Comparison of ENCODE assay signal across 7 cellular contexts in genomic region chr6:10722570-10722819, GRCh38. TPM values are rescaled to one million over a fixed set of nuclear protein-coding genes. Genes with fewer than 3 reads are reported as not detected.
DNase-seq lines count a peak whose midpoint lies in the region; ATAC-seq and TF ChIP-seq lines count a peak whose summit lies in the region.

No MANE protein-coding gene starts in this region.

- peak overlapping the region; percentile 91 for H3K4me3 Mint-ChIP-seq in activated CD8-positive, alpha-beta T cell treated with anti-CD3 and anti-CD28 coated beads for 36 hours
- H3K4me3 Mint-ChIP-seq in stimulated activated effector memory CD8-positive, alpha-beta T cell treated with anti-CD3 and anti-CD28 coated beads, Interleukin-12 subunit alpha, Interleukin-12 subunit beta, amount 100 ng/mL, for 72 hours, result peak overlapping the region; percentile 94

- no CpG with 5 or more reads among the region's 6 CpGs for WGBS in iPS DF 6.9 (ENCODE audit: insufficient coverage, insufficient read length)

- no peaks in the 10 kb centered on the region for H3K27me3 ChIP-seq in HL-60 (ENCODE audit: insufficient read depth, poor library complexity, severe bottlenecking)
- H3K27me3 ChIP-seq in iPS DF 6.9 (ENCODE audit: control insufficient read depth, insufficient read depth, low read length), result no peaks in the 10 kb centered on the region

- H3K9me3 Mint-ChIP-seq in activated CD8-positive, alpha-beta T cell treated with anti-CD3 and anti-CD28 coated beads for 36 hours, result peaks cover 17% of the 10 kb centered on the region
- H3K9me3 Mint-ChIP-seq in stimulated activated effector memory CD8-positive, alpha-beta T cell treated with anti-CD3 and anti-CD28 coated beads, Interleukin-12 subunit alpha, Interleukin-12 subunit beta, amount 100 ng/mL, for 72 hours, result no peaks in the 10 kb centered on the region

- H3K36me3 Mint-ChIP-seq in activated CD8-positive, alpha-beta T cell treated with anti-CD3 and anti-CD28 coated beads for 36 hours (ENCODE audit: low read depth), result peaks cover 26% of the 10 kb centered on the region
- H3K36me3 Mint-ChIP-seq in stimulated activated effector memory CD8-positive, alpha-beta T cell treated with anti-CD3 and anti-CD28 coated beads, Interleukin-12 subunit alpha, Interleukin-12 subunit beta, amount 100 ng/mL, for 72 hours, result peaks cover 15% of the 10 kb centered on the region

- H3K4me1 Mint-ChIP-seq in activated CD8-positive, alpha-beta T cell treated with anti-CD3 and anti-CD28 coated beads for 36 hours (ENCODE audit: low read depth), result peaks cover 45% of the 10 kb centered on the region
- H3K4me1 Mint-ChIP-seq in stimulated activated effector memory CD8-positive, alpha-beta T cell treated with anti-CD3 and anti-CD28 coated beads, Interleukin-12 subunit alpha, Interleukin-12 subunit beta, amount 100 ng/mL, for 72 hours, result peaks cover 39% of the 10 kb centered on the region

- POLR2A ChIA-PET in activated CD8-positive, alpha-beta T cell treated with anti-CD3 and anti-CD28 coated beads for 36 hours (lab: Charles Lee), result interaction anchor here (1.5 to 3.2 kb wide), 3 partner anchors 17 to 27 kb away, joined by 4 to 21 read pairs (median 20); partner anchors contain the start of genes C6orf52, PAK1IP1 and TMEM14B

- no peak for TF ChIP-seq CTCF in HL-60 (IDR thresholded peaks at IDR 0.05; ENCODE audit: insufficient read depth, low read length)
- no peak for TF ChIP-seq CTCF in activated CD8-positive, alpha-beta T cell treated with anti-CD3 and anti-CD28 coated beads for 36 hours (IDR thresholded peaks at IDR 0.05)

- DNase-seq in HL-60 (ENCODE audit: low read depth in 1 of 2, low spot score in 1 of 2) (no peak), iPS DF 6.9 (ENCODE audit: low read depth, low spot score) (no peak), H4 (ENCODE audit: low spot score) (no peak)
- no peak for DNase-seq in activated CD8-positive, alpha-beta T cell treated with anti-CD3 and anti-CD28 coated beads for 36 hours
- DNase-seq in stimulated activated effector memory CD8-positive, alpha-beta T cell treated with anti-CD3 and anti-CD28 coated beads, Interleukin-12 subunit alpha, Interleukin-12 subunit beta, amount 100 ng/mL, for 72 hours (ENCODE audit: low spot score in 2 of 2), result no peak
- DNase-seq in activated CD4-positive, alpha-beta T cell treated with anti-CD3 and anti-CD28 coated beads, Interleukin-2, amount 50 U/mL, for 4 hours, result no peak

- H3K27ac ChIP-seq in HL-60 (replicated peaks) (peak overlapping the region; percentile 79), iPS DF 6.9 (ENCODE audit: low read length) (no peak overlapping the region)

- H3K4me1 ChIP-seq in iPS DF 6.9 (ENCODE audit: control insufficient read depth, insufficient read depth, low read length), result peaks cover 2% of the 10 kb centered on the region; the same call in 1 of the 2 replicates

- ATAC-seq in activated CD8-positive, alpha-beta T cell treated with anti-CD3 and anti-CD28 coated beads for 36 hours, result no peak
- no peak for ATAC-seq in stimulated activated effector memory CD8-positive, alpha-beta T cell treated with anti-CD3 and anti-CD28 coated beads, Interleukin-12 subunit alpha, Interleukin-12 subunit beta, amount 100 ng/mL, for 72 hours
- ATAC-seq in HG02798 (IDR thresholded peaks at IDR 0.05; ENCODE audit: poor library complexity, unreplicated experiment), result no peak

- H3K27me3 Mint-ChIP-seq in activated CD8-positive, alpha-beta T cell treated with anti-CD3 and anti-CD28 coated beads for 36 hours, result no peaks in the 10 kb centered on the region

- peak overlapping the region; percentile 46 for H3K4me3 ChIP-seq in HL-60 (replicated peaks; ENCODE audit: insufficient read depth, low read length)
- peak overlapping the region; percentile 53; the same call in 1 of the 2 replicates for H3K4me3 ChIP-seq in iPS DF 6.9 (ENCODE audit: low read length)

- CTCF ChIA-PET in activated CD8-positive, alpha-beta T cell treated with anti-CD3 and anti-CD28 coated beads for 36 hours (lab: Charles Lee), result interaction anchor here (2.4 kb wide), 1 partner anchor 212 kb away, joined by 6 read pairs; no protein-coding TSS in a partner anchor

- H3K9me3 ChIP-seq in iPS DF 6.9 (ENCODE audit: control insufficient read depth, insufficient read depth, low read length), result peaks cover 2% of the 10 kb centered on the region; the same call in 1 of the 2 replicates

- H3K36me3 ChIP-seq in iPS DF 6.9 (ENCODE audit: control insufficient read depth, insufficient read depth, low read length), result peaks cover 5% of the 10 kb centered on the region

- H3K27ac Mint-ChIP-seq in activated CD8-positive, alpha-beta T cell treated with anti-CD3 and anti-CD28 coated beads for 36 hours, result peak overlapping the region; percentile 92
- H3K27ac Mint-ChIP-seq in stimulated activated effector memory CD8-positive, alpha-beta T cell treated with anti-CD3 and anti-CD28 coated beads, Interleukin-12 subunit alpha, Interleukin-12 subunit beta, amount 100 ng/mL, for 72 hours, result peak overlapping the region; percentile 93

- intact Hi-C loops in activated CD8-positive, alpha-beta T cell treated with anti-CD3 and anti-CD28 coated beads for 36 hours (cut with micrococcal nuclease), result no loop called here

RNA-seq across cellular contexts. Expression of gene TMEM14C, which starts 0.4 kb away (rescaled TPM):
- total RNA-seq in activated CD8-positive, alpha-beta T cell treated with anti-CD3 and anti-CD28 coated beads for 36 hours, result 10 to 100 TPM; 60.1 to 62.0 TPM
- 172 and 189 TPM in 2 replicates for total RNA-seq in H4 (2014; rRNA removed; shearing (Covaris generic))

RNA-seq across cellular contexts. Expression of gene TMEM14B, which starts 25.1 kb away (rescaled TPM):
- total RNA-seq in activated CD8-positive, alpha-beta T cell treated with anti-CD3 and anti-CD28 coated beads for 36 hours, result 10 to 100 TPM; 92.1 to 94.2 TPM
- 137 and 156 TPM in 2 replicates for total RNA-seq in H4 (2014; rRNA removed; shearing (Covaris generic))

RNA-seq across cellular contexts. Expression of gene PAK1IP1, which starts 27.7 kb away (rescaled TPM):
- total RNA-seq in activated CD8-positive, alpha-beta T cell treated with anti-CD3 and anti-CD28 coated beads for 36 hours, result 10 to 100 TPM; 34.2 to 35.5 TPM
- total RNA-seq in H4 (2014; rRNA removed; shearing (Covaris generic)), result 26.4 and 33.2 TPM in 2 replicates

RNA-seq across cellular contexts. Expression of gene C6orf52, which starts 28.1 kb away (rescaled TPM):
- total RNA-seq in activated CD8-positive, alpha-beta T cell treated with anti-CD3 and anti-CD28 coated beads for 36 hours, result 1 to 10 TPM; 2.6 to 3.3 TPM
- total RNA-seq in H4 (2014; rRNA removed; shearing (Covaris generic)), result 5.0 TPM in 1 of 2 replicates, not detected in the other
